ENCODE assay signal across 1 cellular context in the genomic region with DNA sequence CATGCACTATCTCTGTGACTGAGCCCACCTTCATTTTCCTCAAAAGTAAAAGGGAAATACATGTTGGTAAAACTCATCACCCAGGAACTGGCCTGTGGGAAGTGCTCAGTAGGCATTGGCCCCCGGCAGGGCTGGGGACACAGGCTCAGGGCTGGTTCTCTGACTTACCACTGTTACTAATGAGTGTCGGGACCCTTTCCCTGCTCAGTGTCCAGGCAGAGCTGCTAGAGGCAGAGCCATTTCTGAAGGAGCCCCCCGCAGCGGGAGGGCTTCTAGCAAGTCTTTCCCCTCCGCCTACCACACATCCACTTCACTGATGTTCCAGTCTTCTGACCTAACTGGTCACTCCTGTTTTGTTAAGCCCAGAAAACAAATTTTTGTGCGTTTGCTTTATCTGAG.
TF ChIP-seq lines count a peak whose summit lies in the region.

No MANE protein-coding gene starts in this region.

TF ChIP-seq in IMR-90, 13 proteins besides CTCF, POLR2A, EP300 and RAD21:
- TF ChIP-seq MAZ (IDR thresholded peaks at IDR 0.05; ENCODE audit: borderline replicate concordance, low read depth, low read length) (no peak), RCOR1 (IDR thresholded peaks at IDR 0.05; ENCODE audit: insufficient replicate concordance, low read length) (no peak), BHLHE40 (IDR thresholded peaks at IDR 0.05; ENCODE audit: low read depth, low read length) (no peak)
TF ChIP-seq in IMR-90: peak in this region for 0.
